ENCODE assay signal across 1 cellular context in genomic region chr6:123802697-123803455, GRCh38.
TF ChIP-seq lines count a peak whose summit lies in the region.

No MANE protein-coding gene starts in this region.

TF ChIP-seq in HepG2, 621 proteins besides CTCF, POLR2A, EP300 and RAD21 (continued from another document and continues in another):
- TF ChIP-seq HMGXB3 (CRISPR knock-in tag; IDR thresholded peaks at IDR 0.05; ENCODE audit: borderline replicate concordance): no peak
- TF ChIP-seq ZNF282 (IDR thresholded peaks at IDR 0.05; ENCODE audit: partially characterized antibody): no peak
- TF ChIP-seq POGK (CRISPR knock-in tag; conservative IDR thresholded peaks at IDR 0.05): 0 out of 2 replicates have a peak, but pooled peaks have one; percentile 49
- TF ChIP-seq KDM2A (CRISPR knock-in tag; IDR thresholded peaks at IDR 0.05; ENCODE audit: borderline replicate concordance, low read depth): peak; percentile 83
- TF ChIP-seq ZFP41 (CRISPR knock-in tag; IDR thresholded peaks at IDR 0.05; ENCODE audit: borderline replicate concordance): no peak
- no peak for TF ChIP-seq NR2F2 (IDR thresholded peaks at IDR 0.05; ENCODE audit: borderline replicate concordance, low read depth)
- TF ChIP-seq ATM (IDR thresholded peaks at IDR 0.05; ENCODE audit: borderline replicate concordance): no peak
- no peak for TF ChIP-seq FOXK1 (CRISPR knock-in tag; IDR thresholded peaks at IDR 0.05; ENCODE audit: borderline replicate concordance, low read depth)
- no peak for TF ChIP-seq IRF9 (CRISPR knock-in tag; IDR thresholded peaks at IDR 0.05; ENCODE audit: borderline replicate concordance)
- no peak for TF ChIP-seq PRMT3 (CRISPR knock-in tag; IDR thresholded peaks at IDR 0.05; ENCODE audit: borderline replicate concordance, low read depth)
- no peak for TF ChIP-seq MAFK (conservative IDR thresholded peaks at IDR 0.05 in 1 of 2, IDR thresholded peaks at IDR 0.05 in 1 of 2; ENCODE audit: low read length in 2 of 2)
- no peak for TF ChIP-seq ARNT (IDR thresholded peaks at IDR 0.05)
- no peak for TF ChIP-seq ZNF3 (CRISPR knock-in tag; IDR thresholded peaks at IDR 0.05)
- no peak for TF ChIP-seq PPARG (CRISPR knock-in tag; conservative IDR thresholded peaks at IDR 0.05)
- no peak for TF ChIP-seq ZSCAN31 (CRISPR knock-in tag; IDR thresholded peaks at IDR 0.05; ENCODE audit: low read depth)
- no peak for TF ChIP-seq SMARCE1 (IDR thresholded peaks at IDR 0.05; ENCODE audit: borderline replicate concordance)
- no peak for TF ChIP-seq SUZ12 (IDR thresholded peaks at IDR 0.05; ENCODE audit: low read depth, low read length)
- TF ChIP-seq FOSL2 (CRISPR knock-in tag; IDR thresholded peaks at IDR 0.05): 0 out of 2 replicates have a peak, but pooled peaks have one; percentile 20
- TF ChIP-seq EZH2 (conservative IDR thresholded peaks at IDR 0.05; ENCODE audit: low read depth, low read length): peak; percentile 93
- no peak for TF ChIP-seq ZNF614 (CRISPR knock-in tag; IDR thresholded peaks at IDR 0.05; ENCODE audit: borderline replicate concordance)
- no peak for TF ChIP-seq ZNF564 (CRISPR knock-in tag; IDR thresholded peaks at IDR 0.05)
- no peak for TF ChIP-seq ZBTB39 (CRISPR knock-in tag; IDR thresholded peaks at IDR 0.05)
- TF ChIP-seq MAX (IDR thresholded peaks at IDR 0.05): peak; percentile 47; the same call in 1 of the 2 replicates
- TF ChIP-seq CREB3 (CRISPR knock-in tag; IDR thresholded peaks at IDR 0.05): no peak
- TF ChIP-seq ZIK1 (CRISPR knock-in tag; IDR thresholded peaks at IDR 0.05; ENCODE audit: borderline replicate concordance, low read depth): 0 out of 2 replicates have a peak, but pooled peaks have one; percentile 37
- TF ChIP-seq ZNF207 (IDR thresholded peaks at IDR 0.05; ENCODE audit: borderline replicate concordance): no peak
- no peak for TF ChIP-seq ZNF572 (CRISPR knock-in tag; IDR thresholded peaks at IDR 0.05)
- TF ChIP-seq ZNF574 (CRISPR knock-in tag; IDR thresholded peaks at IDR 0.05): peak; percentile 51; the same call in 1 of the 2 replicates
- TF ChIP-seq NFKBIZ (CRISPR knock-in tag; IDR thresholded peaks at IDR 0.05): no peak
- TF ChIP-seq ZNF18 (CRISPR knock-in tag; IDR thresholded peaks at IDR 0.05; ENCODE audit: insufficient replicate concordance): no peak
- no peak for TF ChIP-seq SNAPC4 (CRISPR knock-in tag; IDR thresholded peaks at IDR 0.05)
- no peak for TF ChIP-seq NFKB2 (CRISPR knock-in tag; IDR thresholded peaks at IDR 0.05; ENCODE audit: borderline replicate concordance)
- no peak for TF ChIP-seq ZBTB10 (CRISPR knock-in tag; IDR thresholded peaks at IDR 0.05; ENCODE audit: borderline replicate concordance)
